ENCODE assay signal across 11 cellular contexts in the genomic region with DNA sequence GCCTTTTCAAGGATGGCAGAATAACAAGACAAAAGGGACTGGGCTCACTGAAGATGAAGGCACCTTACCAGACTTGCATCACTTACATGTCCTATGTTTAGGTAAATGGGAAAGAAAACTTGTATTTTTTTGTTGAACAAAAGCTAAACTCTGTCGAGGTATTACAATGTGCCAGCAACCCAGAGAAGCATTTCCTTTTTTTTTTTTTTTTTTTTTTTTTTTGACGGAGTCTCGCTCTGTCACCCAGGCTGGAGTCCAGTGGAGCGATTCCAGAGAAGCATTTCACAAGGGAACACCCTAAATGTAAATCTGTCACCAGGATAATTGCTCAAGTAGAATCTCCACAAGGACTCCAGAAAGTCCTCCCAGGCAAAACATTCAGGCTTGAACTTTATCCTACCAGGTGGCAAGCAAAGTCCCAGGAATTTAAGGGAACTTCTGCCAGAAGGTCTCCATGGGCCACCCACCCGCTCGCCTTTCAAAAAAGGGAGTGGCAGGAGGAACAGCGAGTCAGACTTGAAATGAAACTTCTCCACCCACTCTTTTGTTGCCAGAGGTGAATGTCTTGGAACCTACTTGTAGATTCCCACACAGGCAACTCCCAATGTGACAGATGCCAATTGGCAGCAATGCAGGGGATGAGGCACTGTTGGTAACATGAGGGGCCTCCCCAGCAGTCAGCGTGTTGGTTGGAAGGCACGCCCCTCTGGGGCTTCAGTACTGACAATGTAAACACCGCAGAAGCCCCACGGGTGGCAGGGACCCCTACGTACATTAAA.
DNase-seq lines count a peak whose midpoint lies in the region; ATAC-seq and TF ChIP-seq lines count a peak whose summit lies in the region.
"Had no signal": no experiment of that assay in that cellular context is flagged by ENCODE, and none has a peak within 500 bp of the region (broad histone marks: within the 10 kb centered on the region; RNA-seq: fewer than 3 reads in every experiment).

No MANE protein-coding gene starts in this region.

- H3K9me3 ChIP-seq in mammary epithelial cell (replicated peaks; ENCODE audit: insufficient read depth, low read length), result no peaks in the 10 kb centered on the region
- H3K9me3 ChIP-seq in thoracic aorta, result no peaks in the 10 kb centered on the region
- H3K9me3 ChIP-seq: HAP-1, neutrophil had no signal

- H3K27ac Mint-ChIP-seq in activated CD4-positive, alpha-beta T cell treated with anti-CD3 and anti-CD28 coated beads for 36 hours, result no peak overlapping the region

- no peaks in the 10 kb centered on the region for H3K27me3 Mint-ChIP-seq in activated CD4-positive, alpha-beta T cell treated with anti-CD3 and anti-CD28 coated beads for 36 hours

- peak overlapping the region; percentile 50 for H2AFZ ChIP-seq in mammary epithelial cell (ENCODE audit: low read depth, low read length)

- 16% methylated on average over 11 of the region's 12 CpGs for WGBS in mammary epithelial cell (ENCODE audit: low coverage, missing lambda C conversion rate)

- H3K4me3 ChIP-seq in mammary epithelial cell (replicated peaks in 1 of 3; ENCODE audit: insufficient read depth in 1 of 3, low read depth in 2 of 3, low read length in 3 of 3) (no peak overlapping the region), thoracic aorta (peak overlapping the region; percentile 15)
- H3K4me3 ChIP-seq: HAP-1 had no signal

- peak; percentile 44 for ATAC-seq in activated CD4-positive, alpha-beta T cell treated with anti-CD3 and anti-CD28 coated beads for 36 hours
- no peak for ATAC-seq in thoracic aorta (ENCODE audit: insufficient number of reproducible peaks, low FRiP score, low read depth)
- ATAC-seq in GM19452 (IDR thresholded peaks at IDR 0.05; ENCODE audit: unreplicated experiment), result no peak
- ATAC-seq: HepG2 had no signal

- peak; percentile 30 for DNase-seq in activated CD4-positive, alpha-beta T cell treated with anti-CD3 and anti-CD28 coated beads for 36 hours
- no peak for DNase-seq in activated CD4-positive, alpha-beta T cell treated with anti-CD3 and anti-CD28 coated beads for 4 hours
- DNase-seq in mammary epithelial cell (peak; percentile 92), kidney tubule cell (ENCODE audit: low spot score) (peak; percentile 36), thoracic aorta (ENCODE audit: low spot score) (peak; percentile 9), DMS153 treated with DMSO at 0.1 percent for 48 hours (lab: John Stamatoyannopoulos, UW; ENCODE audit: unreplicated experiment) (no peak), cerebellar cortex (ENCODE audit: low spot score) (no peak)

- H3K4me1 ChIP-seq in mammary epithelial cell (ENCODE audit: insufficient read depth, low read length) (peaks cover 34% of the 10 kb centered on the region), thoracic aorta (ENCODE audit: control insufficient read depth in 1 of 2, low read depth in 2 of 2) (no peaks in the 10 kb centered on the region)

- CTCF ChIA-PET in activated CD4-positive, alpha-beta T cell treated with anti-CD3 and anti-CD28 coated beads for 36 hours (lab: Charles Lee), result interaction anchor here (2.2 kb wide), 1 partner anchor 362 kb away, joined by 7 read pairs; no protein-coding TSS in a partner anchor
- CTCF ChIA-PET in mammary epithelial cell (lab: Charles Lee; ENCODE audit: low non-redundant PET), result no interaction called here

- no peak overlapping the region for H3K4me3 Mint-ChIP-seq in activated CD4-positive, alpha-beta T cell treated with anti-CD3 and anti-CD28 coated beads for 36 hours

- no TSS peak for BruUV-seq in mammary epithelial cell (replicated peaks; lab: Mats Ljungman, UMichigan)

- in situ Hi-C loops in mammary epithelial cell (cut with MboI; ENCODE audit: low sequenced_read_pairs in 2 of 2), result no loop called here

- dilution Hi-C loops in mammary epithelial cell (cut with HindIII; ENCODE audit: low sequenced_read_pairs), result no loop called here

- no peaks in the 10 kb centered on the region for H4K20me1 ChIP-seq in mammary epithelial cell (ENCODE audit: insufficient read depth, low read length)

- no peaks in the 10 kb centered on the region for H3K9me3 Mint-ChIP-seq in activated CD4-positive, alpha-beta T cell treated with anti-CD3 and anti-CD28 coated beads for 36 hours (ENCODE audit: low read depth)

- H3K27ac ChIP-seq in mammary epithelial cell (ENCODE audit: insufficient read depth, low read depth, low read length) (peak overlapping the region; percentile 64), thoracic aorta (no peak overlapping the region)
- H3K27ac ChIP-seq: neutrophil had no signal

- no peak for TF ChIP-seq CTCF in mammary epithelial cell (conservative IDR thresholded peaks at IDR 0.05 in 1 of 2, IDR thresholded peaks at IDR 0.05 in 1 of 2; ENCODE audit: extremely low read depth in 1 of 2, insufficient read depth in 1 of 2, low read depth in 1 of 2, low read length in 2 of 2)
- no peak for TF ChIP-seq CTCF in thoracic aorta (IDR thresholded peaks at IDR 0.05)

- H3K36me3 Mint-ChIP-seq in activated CD4-positive, alpha-beta T cell treated with anti-CD3 and anti-CD28 coated beads for 36 hours (ENCODE audit: low read depth), result peaks cover 29% of the 10 kb centered on the region

- POLR2A ChIA-PET in activated CD4-positive, alpha-beta T cell treated with anti-CD3 and anti-CD28 coated beads for 36 hours (lab: Charles Lee), result no interaction called here

- intact Hi-C loops in activated CD4-positive, alpha-beta T cell treated with anti-CD3 and anti-CD28 coated beads for 36 hours (cut with DNase I, micrococcal nuclease), result no loop called here
- intact Hi-C loops in mammary epithelial cell (cut with micrococcal nuclease), result loop anchor here (5.0 kb wide), 2 partner anchors 123 to 338 kb away; partner anchors contain the start of gene TIAM1

- H3K79me2 ChIP-seq in mammary epithelial cell (ENCODE audit: insufficient read depth, low read length), result no peaks in the 10 kb centered on the region

- H3K4me2 ChIP-seq in mammary epithelial cell (ENCODE audit: insufficient read depth, low read depth, low read length), result peak overlapping the region; percentile 58

- peak overlapping the region; percentile 7 for H3K9ac ChIP-seq in mammary epithelial cell (ENCODE audit: insufficient read depth, low read length)

- H3K36me3 ChIP-seq in mammary epithelial cell (ENCODE audit: insufficient read depth, low read length), result no peaks in the 10 kb centered on the region
- no peaks in the 10 kb centered on the region for H3K36me3 ChIP-seq in thoracic aorta
- H3K36me3 ChIP-seq: HAP-1, neutrophil had no signal

- H3K27me3 ChIP-seq in mammary epithelial cell (ENCODE audit: insufficient read depth, low read length) (no peaks in the 10 kb centered on the region), thoracic aorta (replicated peaks; ENCODE audit: insufficient read depth) (no peaks in the 10 kb centered on the region)
- H3K27me3 ChIP-seq: neutrophil had no signal

- peaks cover 15% of the 10 kb centered on the region for H3K4me1 Mint-ChIP-seq in activated CD4-positive, alpha-beta T cell treated with anti-CD3 and anti-CD28 coated beads for 36 hours

Comparison
In these comparisons a context has a peak if more than half of its experiments do, and no peak if none do; other contexts are left out.
1. DNase-seq: peak in activated CD4-positive, alpha-beta T cell treated with anti-CD3 and anti-CD28 coated beads for 36 hours (single experiment), mammary epithelial cell (single experiment), kidney tubule cell (single experiment) and thoracic aorta (single experiment); none in activated CD4-positive, alpha-beta T cell treated with anti-CD3 and anti-CD28 coated beads for 4 hours (0 of 2), DMS153 treated with DMSO at 0.1 percent for 48 hours (single experiment) and cerebellar cortex (single experiment).